28 cellular contexts compared by ENCODE assay signal in the genomic region with DNA sequence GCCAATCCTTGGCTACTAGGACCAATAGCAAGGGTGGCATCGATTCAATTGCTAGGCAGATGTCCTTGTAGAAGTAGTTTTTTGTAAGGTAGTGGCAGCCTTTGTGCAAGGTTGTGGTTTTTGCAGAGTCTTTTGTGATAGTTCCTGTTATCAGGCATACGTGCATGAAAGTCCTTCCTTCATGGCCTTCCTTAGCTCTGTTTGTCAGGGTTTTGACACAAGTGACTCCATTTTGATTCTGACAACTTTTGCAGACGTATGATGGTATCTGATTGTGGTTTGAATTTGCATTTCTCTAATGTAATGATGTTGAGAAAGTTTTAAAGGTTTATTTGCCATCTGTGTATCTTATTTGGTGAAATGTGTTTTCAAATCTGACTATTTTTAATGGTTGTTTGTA.
"Had no signal": no experiment of that assay in that cellular context is flagged by ENCODE, and none has a peak within 500 bp of the region (broad histone marks: within the 10 kb centered on the region; RNA-seq: fewer than 3 reads in every experiment).

No MANE protein-coding gene starts in this region.

- DNase-seq: activated CD4-positive, alpha-beta memory T cell treated with anti-CD3 and anti-CD28 coated beads for 36 hours; activated CD4-positive, alpha-beta T cell treated with anti-CD3 and anti-CD28 coated beads, Interleukin-2, amount 10 ng/mL, durations not matched to agents 7 days and 5 days; activated CD4-positive, CD25-positive, alpha-beta regulatory T cell; activated CD8-positive, alpha-beta memory T cell treated with anti-CD3 and anti-CD28 coated beads, Interleukin-2, amount 50 U/mL, for 4 hours; activated gamma-delta T cell treated with Interleukin-2 at 50 U/mL for 16 hours; activated naive CD4-positive, alpha-beta T cell treated with anti-CD3 and anti-CD28 coated beads, Interleukin-2, amount 10 ng/mL, durations not matched to agents 7 days and 5 days; activated T-cell treated with anti-CD3 and anti-CD28 coated beads, Interleukin-2, amount 50 U/mL, for 72 hours; aorta; caudate nucleus; KG1; NCI-H1092; NCI-H1417; NCI-H1930; NCI-H2171 treated with DMSO at 0.1 percent for 48 hours; NCI-H226; NCI-H526; NCI-H82; OCI-M1; RPMI8226; T-helper 17 cell; T-helper 9 cell had no signal

- FAIRE-seq: TTC549 had no signal

- H3K27ac ChIP-seq: breast epithelium, coronary artery, SJSA1 had no signal

- H3K36me3 ChIP-seq: breast epithelium, SJSA1 had no signal

- H3K4me3 ChIP-seq: breast epithelium, coronary artery, SJSA1 had no signal

- H3K9me3 ChIP-seq: breast epithelium, SJSA1 had no signal

- H3K27me3 ChIP-seq: breast epithelium, SJSA1 had no signal

- ATAC-seq: activated T-cell treated with anti-CD3 and anti-CD28 coated beads, Interleukin-2, amount 50 U/mL, for 72 hours; Panc1; Right ventricle myocardium inferior; SK-N-SH treated with all-trans-retinoic acid at 6 μM for 48 hours; T-helper 17 cell had no signal

- H3K4me1 ChIP-seq: SJSA1 had no signal
